Comparison of ENCODE assay signal across 8 cellular contexts in the genomic region with DNA sequence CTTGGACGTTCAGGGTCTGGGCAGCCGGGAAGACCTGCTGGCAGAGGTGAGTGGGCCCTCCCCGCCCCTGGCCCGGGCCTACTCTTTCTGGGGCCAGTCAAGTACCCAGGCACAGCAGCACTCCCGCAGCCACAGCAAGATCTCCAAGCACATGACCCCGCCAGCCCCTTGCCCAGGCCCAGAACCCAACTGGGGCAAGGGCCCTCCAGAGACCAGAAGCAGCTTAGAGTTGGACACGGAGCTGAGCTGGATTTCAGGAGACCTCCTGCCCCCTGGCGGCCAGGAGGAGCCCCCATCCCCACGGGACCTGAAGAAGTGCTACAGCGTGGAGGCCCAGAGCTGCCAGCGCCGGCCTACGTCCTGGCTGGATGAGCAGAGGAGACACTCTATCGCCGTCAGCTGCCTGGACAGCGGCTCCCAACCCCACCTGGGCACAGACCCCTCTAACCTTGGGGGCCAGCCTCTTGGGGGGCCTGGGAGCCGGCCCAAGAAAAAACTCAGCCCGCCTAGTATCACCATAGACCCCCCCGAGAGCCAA. TPM values are rescaled to one million over a fixed set of nuclear protein-coding genes. Genes with fewer than 3 reads are reported as not detected.
DNase-seq lines count a peak whose midpoint lies in the region; ATAC-seq and TF ChIP-seq lines count a peak whose summit lies in the region.

No MANE protein-coding gene starts in this region.

- H3K27ac ChIP-seq in ovary (no peak overlapping the region), tibial artery (no peak overlapping the region)

- no peak for TF ChIP-seq EP300 in ovary (IDR thresholded peaks at IDR 0.05)

- ATAC-seq in GM21381 (IDR thresholded peaks at IDR 0.05; ENCODE audit: unreplicated experiment), result no peak

- no peaks in the 10 kb centered on the region for H3K36me3 ChIP-seq in ovary
- no peaks in the 10 kb centered on the region for H3K36me3 ChIP-seq in tibial artery

- intact Hi-C loops in ovary (cut with DNase I) (loop anchor here in 3 of 4 donors (2.0 to 10.0 kb wide), 4 partner anchors 75 to 145 kb away; a partner anchor contains a TSS), tibial artery (cut with DNase I; ENCODE audit: low total_unique reads) (no loop called here)

- peak; percentile 91 for DNase-seq in DMS 273 (lab: John Stamatoyannopoulos, UW; ENCODE audit: unreplicated experiment)
- peak in 68 of 76 experiments; percentile 18 to 81 (median 56) for DNase-seq in HUDEP-2 (lab: John Stamatoyannopoulos, UW; ENCODE audit: unreplicated experiment in 76 of 76)
- peak; percentile 75 for DNase-seq in RKO (ENCODE audit: low spot score)
- peak; percentile 43 for DNase-seq in activated T-helper 1 cell treated with Interleukin-2 at 50 U/mL for 16 hours (ENCODE audit: low read depth)
- peak; percentile 67 for DNase-seq in fibroblast of the conjunctiva (ENCODE audit: low read depth)
- peak; percentile 74 to 88 (median 83) for DNase-seq in ovary
- DNase-seq in tibial artery, result peak; percentile 65 to 83

- H3K4me1 ChIP-seq in ovary (ENCODE audit: insufficient read depth) (peaks cover 3% of the 10 kb centered on the region), tibial artery (peaks cover 0 to 11% (median 4%) of the 10 kb centered on the region in 4 donors)

- H3K4me3 ChIP-seq in ovary (no peak overlapping the region), tibial artery (no peak overlapping the region)

- no peak for TF ChIP-seq POLR2A in ovary (IDR thresholded peaks at IDR 0.05)

- no peaks in the 10 kb centered on the region for H3K27me3 ChIP-seq in ovary
- peaks cover 0 to 53% of the 10 kb centered on the region in 2 donors for H3K27me3 ChIP-seq in tibial artery

- H3K9me3 ChIP-seq in ovary (no peaks in the 10 kb centered on the region), tibial artery (no peaks in the 10 kb centered on the region)

- TF ChIP-seq CTCF in ovary (IDR thresholded peaks at IDR 0.05), result peak; percentile 75 to 81 (median 77)
- TF ChIP-seq CTCF in tibial artery (IDR thresholded peaks at IDR 0.05), result peak; percentile 66 to 77

- WGBS in ovary, 3 donors, result 40 to 53% (median 47%) methylated on average over 17 to 19 of the region's 19 CpGs

RNA-seq across cellular contexts. Expression of a gene that starts 8.6 kb away (rescaled TPM):
- 10 to 100 TPM in 1 of 7 donors, 1 to 10 TPM in 6; 1.4 to 11.4 (median 5.2) TPM for total RNA-seq in ovary
- polyA plus RNA-seq in ovary, result 10 to 100 TPM in 1 of 2 donors, 1 to 10 TPM in 1; 2.5 to 14.2 TPM
